14 cellular contexts compared by ENCODE assay signal in the genomic region with DNA sequence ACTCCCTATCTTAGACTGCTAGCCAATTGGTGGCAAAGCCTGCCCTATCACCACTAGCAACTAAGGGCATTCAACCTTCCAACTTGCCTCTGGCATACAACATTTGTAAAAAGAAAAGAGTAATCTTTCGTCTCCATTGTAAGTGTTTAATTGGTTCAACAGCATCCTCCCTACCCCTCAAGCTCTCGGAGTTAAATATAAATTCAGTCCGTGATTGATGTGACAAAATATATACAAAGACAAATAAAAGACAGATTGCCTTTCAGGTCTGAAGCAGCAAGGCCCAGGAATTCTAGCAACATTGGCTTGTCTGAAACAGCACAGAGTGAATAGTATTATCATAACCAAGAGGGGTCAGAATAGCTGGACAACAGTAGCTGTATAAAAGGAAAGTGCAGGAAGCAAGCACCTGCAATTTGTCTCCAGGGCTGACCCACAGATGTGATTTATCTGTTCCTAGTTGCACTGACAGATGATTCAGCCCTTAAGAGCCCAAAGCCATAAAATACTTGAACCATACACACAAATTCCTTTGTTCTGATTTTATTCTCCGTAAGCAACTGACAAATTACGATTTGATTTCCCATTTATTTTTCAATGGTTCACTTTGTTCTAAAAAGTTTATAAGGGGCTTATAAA. TPM values are rescaled to one million over a fixed set of nuclear protein-coding genes. Genes with fewer than 3 reads are reported as not detected.
DNase-seq lines count a peak whose midpoint lies in the region; TF ChIP-seq lines count a peak whose summit lies in the region.
"Had no signal": no experiment of that assay in that cellular context is flagged by ENCODE, and none has a peak within 500 bp of the region (broad histone marks: within the 10 kb centered on the region; RNA-seq: fewer than 3 reads in every experiment).

No MANE protein-coding gene starts in this region.

- no peaks in the 10 kb centered on the region for H3K9me3 ChIP-seq in colonic mucosa
- H3K9me3 ChIP-seq in ascending aorta, result no peaks in the 10 kb centered on the region

- H3K4me1 ChIP-seq in colonic mucosa, result no peaks in the 10 kb centered on the region
- H3K4me1 ChIP-seq in ascending aorta, result peaks cover 0 to 6% of the 10 kb centered on the region in 2 donors

- H3K27ac ChIP-seq in colonic mucosa, result no peak overlapping the region
- H3K27ac ChIP-seq in ascending aorta, result no peak overlapping the region

- DNase-seq in COLO829 (ENCODE audit: low spot score) (peak; percentile 62), LoVo (ENCODE audit: low spot score) (peak; percentile 32), epidermal melanocyte (ENCODE audit: insufficient read length, low spot score) (peak; percentile 32), myocyte (ENCODE audit: low read depth) (peak; percentile 68), colonic mucosa (no peak), GM19238 (ENCODE audit: insufficient read length, low spot score) (no peak), ascending aorta (ENCODE audit: low spot score in 2 of 2) (no peak), NCI-H748 treated with DMSO at 0.1 percent for 48 hours (lab: John Stamatoyannopoulos, UW) (no peak)
- DNase-seq: activated CD4-positive, alpha-beta T cell treated with anti-CD3 and anti-CD28 coated beads, Interleukin-2, amount 50 U/mL, for 1 hour; activated naive CD4-positive, alpha-beta T cell treated with Interleukin-2 at 50 U/mL for 16 hours; effector memory CD4-positive, alpha-beta T cell; kidney; NCI-H2107 had no signal

- H3K4me3 ChIP-seq in colonic mucosa (no peak overlapping the region), ascending aorta (no peak overlapping the region)
- H3K4me3 ChIP-seq: GM12878 had no signal

- TF ChIP-seq CTCF in colonic mucosa (IDR thresholded peaks at IDR 0.05) (no peak), ascending aorta (IDR thresholded peaks at IDR 0.05) (no peak)

- intact Hi-C loops in colonic mucosa (cut with DNase I) (no loop called here), ascending aorta (cut with DNase I) (no loop called here)

- no peak overlapping the region for H3K9ac ChIP-seq in colonic mucosa (ENCODE audit: low read depth in 2 of 2, low read length in 2 of 2)

- H3K36me3 ChIP-seq in colonic mucosa (no peaks in the 10 kb centered on the region), ascending aorta (no peaks in the 10 kb centered on the region)

- H3K27me3 ChIP-seq in colonic mucosa, result no peaks in the 10 kb centered on the region
- H3K27me3 ChIP-seq in ascending aorta, result no peaks in the 10 kb centered on the region

RNA-seq across cellular contexts. Expression of a gene that starts 47.7 kb away (rescaled TPM):
- 970 and 2,203 TPM in 2 replicates for total RNA-seq in myocyte
- 1,024 TPM for polyA plus RNA-seq in myocyte (2012)
- total RNA-seq in colonic mucosa, result under 1 TPM in 1 of 2 donors, not detected in 1; 0.32 TPM
- total RNA-seq in ascending aorta, result 8.1 TPM
- total RNA-seq: GM12878, kidney had no signal
- polyA plus RNA-seq: GM12878 had no signal

Comparison
In these comparisons a context has a peak if more than half of its experiments do, and no peak if none do; other contexts are left out.
1. DNase-seq: peak in COLO829 (single experiment), LoVo (single experiment), epidermal melanocyte (single experiment) and myocyte (single experiment); none in colonic mucosa (single experiment), GM19238 (single experiment), ascending aorta (0 of 2) and NCI-H748 treated with DMSO at 0.1 percent for 48 hours (single experiment).
2. RNA of a gene that starts 47.7 kb away (total RNA-seq): 970 to 2,203 TPM in myocyte; 8.1 TPM in ascending aorta (single experiment) and 0.32 TPM in colonic mucosa; every median in the first group is over 100 times any median in the second.